Comparison of ENCODE assay signal across 18 cellular contexts in the genomic region with DNA sequence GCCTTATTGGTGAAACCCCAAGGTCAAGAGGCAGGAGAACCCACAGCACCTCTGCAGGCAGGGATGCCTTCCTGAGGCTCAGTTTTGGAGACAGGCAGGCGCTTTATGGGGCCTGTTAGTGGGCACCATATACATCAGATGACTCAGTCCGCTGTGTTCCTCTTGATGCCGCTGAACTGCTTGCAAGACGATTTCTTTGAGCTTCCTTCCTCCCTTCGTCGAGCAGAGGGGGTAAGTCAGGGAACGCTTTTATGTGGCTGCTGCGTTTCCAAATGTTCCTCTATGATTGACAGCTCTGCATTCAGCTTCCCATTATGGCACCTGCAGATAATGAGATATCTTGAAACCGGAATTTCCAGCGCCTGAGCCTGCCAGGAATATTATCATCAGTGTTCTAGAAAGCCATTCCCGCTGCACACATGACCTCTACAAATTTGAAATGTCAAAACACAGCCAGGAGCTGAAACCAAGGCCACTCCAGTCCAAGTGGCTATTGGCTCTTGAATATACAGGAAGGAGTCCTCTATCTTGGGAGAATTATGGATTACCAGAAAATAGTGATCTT.
"Had no signal": no experiment of that assay in that cellular context is flagged by ENCODE, and none has a peak within 500 bp of the region (broad histone marks: within the 10 kb centered on the region; RNA-seq: fewer than 3 reads in every experiment).

No MANE protein-coding gene starts in this region.

- H3K4me3 ChIP-seq: hepatocyte, mucosa of descending colon, spleen, upper lobe of left lung had no signal

- H3K27me3 ChIP-seq: hepatocyte, spleen, upper lobe of left lung had no signal

- DNase-seq: activated CD4-positive, alpha-beta memory T cell treated with anti-CD3 and anti-CD28 coated beads for 36 hours; activated CD4-positive, alpha-beta T cell treated with anti-CD3 and anti-CD28 coated beads for 48 hours; activated effector memory CD4-positive, alpha-beta T cell treated with Interleukin-2 at 50 U/mL for 16 hours; activated naive CD4-positive, alpha-beta T cell treated with anti-CD3 and anti-CD28 coated beads, Interleukin-2, amount 10 ng/mL, durations not matched to agents 7 days and 5 days; activated T-cell treated with anti-CD3 and anti-CD28 coated beads, Interleukin-2, amount 50 U/mL, for 72 hours; immature natural killer cell; mesendoderm; mucosa of descending colon; nephron progenitor cell; nucleus accumbens; spleen; stimulated activated CD4-positive, alpha-beta T cell treated with anti-CD3 and anti-CD28 coated beads, Interleukin-4, amount 100 ng/mL, for 1 hour; stimulated activated naive CD4-positive, alpha-beta T cell treated with Interleukin-2 at 50 U/mL for 16 hours; T1000; upper lobe of left lung had no signal

- H3K9me3 ChIP-seq: mucosa of descending colon, spleen, upper lobe of left lung had no signal

- H3K4me1 ChIP-seq: parathyroid adenoma, upper lobe of left lung had no signal

- H3K27ac ChIP-seq: epithelial cell of prostate, hepatocyte, parathyroid adenoma, spleen, upper lobe of left lung had no signal

- H3K36me3 ChIP-seq: spleen, upper lobe of left lung had no signal

- H3K9ac ChIP-seq: parathyroid adenoma had no signal

- ATAC-seq: activated T-cell treated with anti-CD3 and anti-CD28 coated beads, Interleukin-2, amount 50 U/mL, for 72 hours; mucosa of descending colon had no signal
